ENCODE assay signal across 8 cellular contexts in the genomic region with DNA sequence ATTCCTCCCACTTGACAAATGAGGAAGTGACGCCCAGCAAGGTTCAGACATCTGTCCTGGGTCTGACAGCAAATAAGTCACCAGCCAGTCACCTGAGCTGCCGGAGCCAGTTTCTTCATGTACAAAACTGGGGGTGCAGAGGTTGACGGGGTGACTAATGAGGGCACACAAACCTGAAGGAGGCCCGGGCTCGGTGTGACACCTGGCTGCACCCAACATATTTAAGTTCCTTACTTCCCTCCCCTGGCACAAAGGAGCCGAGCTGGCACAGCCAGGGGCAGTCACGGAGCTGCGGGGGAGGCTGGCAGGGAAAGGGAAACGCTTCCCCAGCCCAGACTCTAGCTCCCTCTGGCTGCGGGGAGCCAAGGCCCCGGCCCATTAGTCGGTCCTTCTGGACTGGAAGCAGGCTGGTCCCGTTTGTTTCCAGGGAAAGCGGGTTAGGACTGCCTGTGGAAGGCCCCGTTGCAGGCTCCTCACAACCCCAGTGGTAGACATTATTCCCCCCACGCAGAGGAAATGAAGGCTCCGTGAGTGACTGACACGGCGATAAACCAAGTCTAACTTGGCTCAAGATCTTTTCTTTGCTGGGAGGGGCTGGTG. TPM values are rescaled to one million over a fixed set of nuclear protein-coding genes. Genes with fewer than 3 reads are reported as not detected.
DNase-seq lines count a peak whose midpoint lies in the region; ATAC-seq and TF ChIP-seq lines count a peak whose summit lies in the region.

No MANE protein-coding gene starts in this region.

- peak overlapping the region; percentile 91 to 94 (median 94) for H3K27ac Mint-ChIP-seq in CD4-positive, alpha-beta memory T cell

- peak overlapping the region; percentile 65 for H3K27ac ChIP-seq in CD4-positive, alpha-beta memory T cell (ENCODE audit: low read depth, low read length)
- H3K27ac ChIP-seq in SK-N-SH (ENCODE audit: low read depth in 2 of 2, low read length in 1 of 2), result no peak overlapping the region
- no peak overlapping the region for H3K27ac ChIP-seq in brain microvascular endothelial cell
- peak overlapping the region; percentile 28 to 93 (median 82) for H3K27ac ChIP-seq in skin epidermis

- no peak overlapping the region for H3K4me2 ChIP-seq in SK-N-SH

- H3K36me3 ChIP-seq in CD4-positive, alpha-beta memory T cell (ENCODE audit: insufficient read depth, low read length), result no peaks in the 10 kb centered on the region
- H3K36me3 ChIP-seq in SK-N-SH (replicated peaks in 1 of 2; ENCODE audit: control insufficient read depth in 1 of 2, insufficient read depth in 2 of 2, low read length in 1 of 2) (peaks cover 0 to 5% of the 10 kb centered on the region in 2 experiments), brain microvascular endothelial cell (replicated peaks) (peaks cover under 1% of the 10 kb centered on the region)

- H3K9me3 Mint-ChIP-seq in CD4-positive, alpha-beta memory T cell, result peaks cover 0 to 11% (median 0%) of the 10 kb centered on the region in 8 donors

- no peak overlapping the region for H2AFZ ChIP-seq in SK-N-SH (ENCODE audit: low read depth)

- no peaks in the 10 kb centered on the region for H3K27me3 ChIP-seq in CD4-positive, alpha-beta memory T cell (ENCODE audit: insufficient read depth, low read length)
- H3K27me3 ChIP-seq in SK-N-SH (ENCODE audit: insufficient read depth) (no peaks in the 10 kb centered on the region), brain microvascular endothelial cell (replicated peaks) (no peaks in the 10 kb centered on the region)

- no peaks in the 10 kb centered on the region for H3K27me3 Mint-ChIP-seq in CD4-positive, alpha-beta memory T cell

- CTCF ChIA-PET in CD4-positive, alpha-beta memory T cell (lab: Charles Lee; ENCODE audit: partially characterized antibody), result interaction anchor here (0.7 to 5.7 kb wide), 24 partner anchors 10 to 197 kb away, joined by 3 to 64 read pairs (median 4); no protein-coding TSS in a partner anchor
- CTCF ChIA-PET in SK-N-SH (lab: Yijun Ruan, JAX), result interaction anchor here (0.8 to 3.2 kb wide), 9 partner anchors 10 to 468 kb away, joined by 3 to 22 read pairs (median 3); a partner anchor contains a TSS

- no peak for TF ChIP-seq EP300 in SK-N-SH (IDR thresholded peaks at IDR 0.05; ENCODE audit: borderline replicate concordance in 1 of 2, low read depth in 1 of 2, low read length in 1 of 2)

- peaks cover 29 to 84% (median 49%) of the 10 kb centered on the region in 4 donors for H3K4me1 Mint-ChIP-seq in CD4-positive, alpha-beta memory T cell

- TF ChIP-seq RAD21 in SK-N-SH (IDR thresholded peaks at IDR 0.05; ENCODE audit: low read length), result peak; percentile 9; the same call in 1 of the 2 replicates

- peak overlapping the region; percentile 85 to 95 (median 90) for H3K4me3 Mint-ChIP-seq in CD4-positive, alpha-beta memory T cell

- in situ Hi-C loops in brain microvascular endothelial cell (cut with HindIII; ENCODE audit: low pct_ligation_motif_present, low sequenced_read_pairs), result no loop called here

- H3K9me2 ChIP-seq in SK-N-SH, result no peaks in the 10 kb centered on the region

- H3F3A ChIP-seq in SK-N-SH (replicated peaks; ENCODE audit: insufficient read depth), result peaks cover 4% of the 10 kb centered on the region

- no peaks in the 10 kb centered on the region for H3K79me2 ChIP-seq in SK-N-SH (ENCODE audit: insufficient read depth)

- DNase-seq in CD4-positive, alpha-beta memory T cell, result peak; percentile 14 to 72 (median 27)
- no peak for DNase-seq in HFF-Myc (ENCODE audit: extremely low read depth, low read depth)
- DNase-seq in SK-N-SH, result peak; percentile 35
- DNase-seq in brain microvascular endothelial cell, result no peak
- peak; percentile 66 for DNase-seq in iPS-NIHi7 (ENCODE audit: extremely low spot score)

- H3K9me3 ChIP-seq in CD4-positive, alpha-beta memory T cell (ENCODE audit: control insufficient read depth in 1 of 2, low read length in 2 of 2), result no peaks in the 10 kb centered on the region
- H3K9me3 ChIP-seq in SK-N-SH, result no peaks in the 10 kb centered on the region

- no peak overlapping the region for H3K9ac ChIP-seq in SK-N-SH

- no peaks in the 10 kb centered on the region for H4K20me1 ChIP-seq in SK-N-SH (ENCODE audit: insufficient read depth)

- H3K4me1 ChIP-seq in CD4-positive, alpha-beta memory T cell (ENCODE audit: insufficient read depth, low read length), result peaks cover 40% of the 10 kb centered on the region
- H3K4me1 ChIP-seq in SK-N-SH (ENCODE audit: control insufficient read depth in 1 of 2, insufficient read depth in 2 of 2, low read depth in 1 of 2, low read length in 1 of 2), result peaks cover 6 to 9% of the 10 kb centered on the region in 2 experiments; a peak in 2 of 4 replicates

- peak overlapping the region; percentile 19 to 70 for H3K4me3 ChIP-seq in CD4-positive, alpha-beta memory T cell (ENCODE audit: low read length in 2 of 2)
- H3K4me3 ChIP-seq in HFF-Myc (replicated peaks; ENCODE audit: low read depth, low read length) (peak overlapping the region; percentile 39), SK-N-SH (ENCODE audit: low read depth in 2 of 2, low read length in 1 of 2) (no peak overlapping the region), brain microvascular endothelial cell (ENCODE audit: low read depth, low read length) (peak overlapping the region; percentile 67), skin epidermis (peak overlapping the region; percentile 50 to 86 (median 74))

- intact Hi-C loops in CD4-positive, alpha-beta memory T cell (cut with micrococcal nuclease), result loop anchor here (10.0 kb wide), 1 partner anchor 55 kb away; no protein-coding TSS in a partner anchor

- no peak for ATAC-seq in HG02840 (IDR thresholded peaks at IDR 0.05; ENCODE audit: low FRiP score, unreplicated experiment)
- ATAC-seq in GM19452 (IDR thresholded peaks at IDR 0.05; ENCODE audit: unreplicated experiment), result no peak

- 76% methylated on average over 13 of the region's 19 CpGs for WGBS in SK-N-SH (ENCODE audit: low lambda C conversion rate)

- H3K36me3 Mint-ChIP-seq in CD4-positive, alpha-beta memory T cell, result peaks cover 5 to 13% of the 10 kb centered on the region in 2 donors

- POLR2A ChIA-PET in CD4-positive, alpha-beta memory T cell (lab: Charles Lee; ENCODE audit: partially characterized antibody), result interaction anchor here (0.6 to 9.9 kb wide), 22 partner anchors 11 to 551 kb away, joined by 3 to 135 read pairs (median 6); a partner anchor contains a TSS
- POLR2A ChIA-PET in SK-N-SH (lab: Yijun Ruan, JAX), result no interaction called here

- TF ChIP-seq CTCF in HFF-Myc (IDR thresholded peaks at IDR 0.05; ENCODE audit: low read depth, low read length, missing control alignments) (peak; percentile 48), SK-N-SH (IDR thresholded peaks at IDR 0.05) (peak; percentile 33; the same call in 1 of the 2 replicates), brain microvascular endothelial cell (IDR thresholded peaks at IDR 0.05; ENCODE audit: low read depth, low read length, missing control alignments) (peak; percentile 74)

TF ChIP-seq in SK-N-SH, 30 proteins besides CTCF, POLR2A, EP300 and RAD21:
- TF ChIP-seq, protein P1, sequence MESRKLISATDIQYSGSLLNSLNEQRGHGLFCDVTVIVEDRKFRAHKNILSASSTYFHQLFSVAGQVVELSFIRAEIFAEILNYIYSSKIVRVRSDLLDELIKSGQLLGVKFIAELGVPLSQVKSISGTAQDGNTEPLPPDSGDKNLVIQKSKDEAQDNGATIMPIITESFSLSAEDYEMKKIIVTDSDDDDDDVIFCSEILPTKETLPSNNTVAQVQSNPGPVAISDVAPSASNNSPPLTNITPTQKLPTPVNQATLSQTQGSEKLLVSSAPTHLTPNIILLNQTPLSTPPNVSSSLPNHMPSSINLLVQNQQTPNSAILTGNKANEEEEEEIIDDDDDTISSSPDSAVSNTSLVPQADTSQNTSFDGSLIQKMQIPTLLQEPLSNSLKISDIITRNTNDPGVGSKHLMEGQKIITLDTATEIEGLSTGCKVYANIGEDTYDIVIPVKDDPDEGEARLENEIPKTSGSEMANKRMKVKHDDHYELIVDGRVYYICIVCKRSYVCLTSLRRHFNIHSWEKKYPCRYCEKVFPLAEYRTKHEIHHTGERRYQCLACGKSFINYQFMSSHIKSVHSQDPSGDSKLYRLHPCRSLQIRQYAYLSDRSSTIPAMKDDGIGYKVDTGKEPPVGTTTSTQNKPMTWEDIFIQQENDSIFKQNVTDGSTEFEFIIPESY (IDR thresholded peaks at IDR 0.05; ENCODE audit: borderline replicate concordance, low read depth), result no peak
- TF ChIP-seq, protein P2, sequence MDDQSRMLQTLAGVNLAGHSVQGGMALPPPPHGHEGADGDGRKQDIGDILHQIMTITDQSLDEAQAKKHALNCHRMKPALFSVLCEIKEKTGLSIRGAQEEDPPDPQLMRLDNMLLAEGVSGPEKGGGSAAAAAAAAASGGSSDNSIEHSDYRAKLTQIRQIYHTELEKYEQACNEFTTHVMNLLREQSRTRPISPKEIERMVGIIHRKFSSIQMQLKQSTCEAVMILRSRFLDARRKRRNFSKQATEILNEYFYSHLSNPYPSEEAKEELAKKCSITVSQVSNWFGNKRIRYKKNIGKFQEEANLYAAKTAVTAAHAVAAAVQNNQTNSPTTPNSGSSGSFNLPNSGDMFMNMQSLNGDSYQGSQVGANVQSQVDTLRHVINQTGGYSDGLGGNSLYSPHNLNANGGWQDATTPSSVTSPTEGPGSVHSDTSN (IDR thresholded peaks at IDR 0.05), result no peak
- TF ChIP-seq, protein P3, sequence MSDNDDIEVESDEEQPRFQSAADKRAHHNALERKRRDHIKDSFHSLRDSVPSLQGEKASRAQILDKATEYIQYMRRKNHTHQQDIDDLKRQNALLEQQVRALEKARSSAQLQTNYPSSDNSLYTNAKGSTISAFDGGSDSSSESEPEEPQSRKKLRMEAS (IDR thresholded peaks at IDR 0.05; ENCODE audit: low read depth), result no peak
- TF ChIP-seq NFIC (IDR thresholded peaks at IDR 0.05; ENCODE audit: borderline replicate concordance), result no peak
- no peak for TF ChIP-seq MEF2A (IDR thresholded peaks at IDR 0.05; ENCODE audit: borderline replicate concordance, low read depth)
TF ChIP-seq in SK-N-SH: peak in this region for 0.

RNA-seq across cellular contexts. Expression of a gene that starts 2.3 kb away (rescaled TPM):
- total RNA-seq in CD4-positive, alpha-beta memory T cell, result 1 to 10 TPM; 1.9 to 2.2 TPM
- polyA plus RNA-seq in CD4-positive, alpha-beta memory T cell, result 1 to 10 TPM in 1 of 2 donors, under 1 TPM in 1; 0.50 to 2.0 TPM
- 0.08 and 0.10 TPM in 2 replicates for polyA plus RNA-seq in SK-N-SH (2012; rRNA removed)
- 0.12 and 0.14 TPM in 2 replicates for polyA plus RNA-seq in SK-N-SH (2012; cell fraction: cytosol; rRNA removed)
- polyA plus RNA-seq in SK-N-SH (2012; cell fraction: nucleus; rRNA removed), result 0.08 and 0.09 TPM in 2 replicates

Comparison
In these comparisons a context has a peak if more than half of its experiments do, and no peak if none do; other contexts are left out.
1. DNase-seq: peak in CD4-positive, alpha-beta memory T cell (5 of 5), SK-N-SH (single experiment) and iPS-NIHi7 (single experiment); none in HFF-Myc (single experiment) and brain microvascular endothelial cell (single experiment).
2. H3K27ac ChIP-seq: peak in CD4-positive, alpha-beta memory T cell (single experiment) and skin epidermis (21 of 21); none in SK-N-SH (0 of 2) and brain microvascular endothelial cell (single experiment).
3. H3K4me3 ChIP-seq: peak in CD4-positive, alpha-beta memory T cell (2 of 2), HFF-Myc (single experiment), brain microvascular endothelial cell (single experiment) and skin epidermis (7 of 7); none in SK-N-SH (0 of 2).
4. Peak in every context shown above with its lines, with median percentiles within 50 percentile points of each other: CTCF ChIP-seq.